Comparison of ENCODE assay signal across 8 cellular contexts in the genomic region with DNA sequence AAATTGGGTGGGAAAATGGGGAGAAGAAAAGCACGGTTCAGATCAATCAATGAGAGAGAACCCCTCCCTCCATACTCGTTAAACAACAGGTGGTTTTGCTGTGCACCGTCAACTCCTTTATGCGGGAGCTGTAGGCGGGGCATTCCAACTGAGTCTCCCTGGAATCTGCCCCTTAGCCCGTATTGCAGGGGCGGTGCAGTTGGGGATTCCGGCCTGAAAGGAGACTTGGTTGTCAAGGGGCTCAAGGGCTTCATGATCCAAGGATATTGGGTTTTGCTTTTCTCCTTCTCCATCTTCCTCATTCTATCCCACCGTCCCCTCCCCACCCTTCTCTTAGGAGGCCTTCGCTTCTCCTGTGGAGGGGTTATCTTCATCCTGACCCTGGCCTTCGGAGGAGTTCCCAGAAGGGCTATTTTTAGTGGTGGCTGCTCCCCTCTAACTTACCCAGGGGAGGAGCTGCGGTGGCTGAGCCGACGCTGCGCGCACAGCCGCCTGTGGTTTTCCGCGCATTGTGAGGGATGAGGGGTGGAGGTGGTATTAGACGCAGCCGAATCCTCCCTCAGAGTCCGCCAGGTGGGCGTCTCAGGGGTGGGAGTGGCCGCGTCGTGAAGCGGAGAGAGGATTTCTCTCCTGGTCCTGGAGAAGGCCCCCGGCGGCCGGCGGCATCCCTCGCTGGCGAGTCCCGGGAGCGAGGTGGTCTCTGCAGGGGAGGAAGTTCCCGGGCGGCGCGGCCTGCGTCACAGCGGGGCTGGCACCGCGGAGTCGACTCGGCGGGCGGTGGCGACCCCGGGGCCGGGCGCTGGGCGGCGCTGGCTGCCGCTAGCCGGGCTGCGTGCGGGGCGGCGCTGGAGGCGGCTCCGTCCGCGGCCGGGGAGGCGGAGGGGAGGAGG. TPM values are rescaled to one million over a fixed set of nuclear protein-coding genes. Genes with fewer than 3 reads are reported as not detected.
DNase-seq lines count a peak whose midpoint lies in the region; ATAC-seq and TF ChIP-seq lines count a peak whose summit lies in the region.

No MANE protein-coding gene starts in this region.

- peak overlapping the region; percentile 93 for H3K4me3 Mint-ChIP-seq in GM23338
- H3K4me3 Mint-ChIP-seq in activated naive CD4-positive, alpha-beta T cell treated with anti-CD3 and anti-CD28 coated beads, Interleukin-2, amount 10 ng/mL, durations not matched to agents 7 days and 5 days, result peak overlapping the region; percentile 91

- H3K4me2 ChIP-seq in GM23338 (peak overlapping the region; percentile 88), Karpas-422 (ENCODE audit: low read depth, low read length, poor library complexity, severe bottlenecking) (peak overlapping the region; percentile 80), osteoblast (ENCODE audit: insufficient read depth, low read length) (peak overlapping the region; percentile 95)

- DNase-seq in G401 (ENCODE audit: low spot score) (peak; percentile 18), GM23338 (ENCODE audit: low spot score) (peak; percentile 79), Karpas-422 (peak; percentile 89), SK-N-DZ (ENCODE audit: low spot score) (peak; percentile 70), glomerular visceral epithelial cell (ENCODE audit: extremely low spot score) (peak; percentile 83), osteoblast (ENCODE audit: insufficient read length, low spot score, missing footprints) (peak; percentile 97)
- DNase-seq in activated naive CD4-positive, alpha-beta T cell treated with anti-CD3 and anti-CD28 coated beads, Interleukin-2, amount 10 ng/mL, durations not matched to agents 7 days and 5 days, result peak; percentile 89

- WGBS in thymus, result 3% methylated on average over 65 of the region's 65 CpGs

- ATAC-seq in GM23338, result peak; percentile 83

- H3K36me3 ChIP-seq in GM23338 (ENCODE audit: insufficient read depth), result no peaks in the 10 kb centered on the region
- H3K36me3 ChIP-seq in Karpas-422 (ENCODE audit: insufficient read depth, low read length), result no peaks in the 10 kb centered on the region
- H3K36me3 ChIP-seq in osteoblast (ENCODE audit: insufficient read depth, low read length), result no peaks in the 10 kb centered on the region
- no peaks in the 10 kb centered on the region for H3K36me3 ChIP-seq in thymus (ENCODE audit: control insufficient read depth, insufficient read depth)

- H2AFZ ChIP-seq in GM23338 (peak overlapping the region; percentile 96), Karpas-422 (ENCODE audit: low read length) (peak overlapping the region; percentile 93), osteoblast (ENCODE audit: low read length) (peak overlapping the region; percentile 86)

- CTCF ChIA-PET in activated naive CD4-positive, alpha-beta T cell treated with anti-CD3 and anti-CD28 coated beads, Interleukin-2, amount 10 ng/mL, durations not matched to agents 7 days and 5 days (lab: Charles Lee), result interaction anchor here (0.6 to 13.4 kb wide), 14 partner anchors 10 to 355 kb away, joined by 3 to 203 read pairs (median 4); no protein-coding TSS in a partner anchor

- peaks cover 19% of the 10 kb centered on the region for H3K27me3 Mint-ChIP-seq in GM23338 (ENCODE audit: insufficient read depth, low read depth, poor library complexity)
- H3K27me3 Mint-ChIP-seq in activated naive CD4-positive, alpha-beta T cell treated with anti-CD3 and anti-CD28 coated beads, Interleukin-2, amount 10 ng/mL, durations not matched to agents 7 days and 5 days, result peaks cover 4% of the 10 kb centered on the region

- H3K4me1 Mint-ChIP-seq in GM23338, result peaks cover 18% of the 10 kb centered on the region
- peaks cover 78% of the 10 kb centered on the region for H3K4me1 Mint-ChIP-seq in activated naive CD4-positive, alpha-beta T cell treated with anti-CD3 and anti-CD28 coated beads, Interleukin-2, amount 10 ng/mL, durations not matched to agents 7 days and 5 days

- no peak overlapping the region for H3K27ac Mint-ChIP-seq in GM23338
- H3K27ac Mint-ChIP-seq in activated naive CD4-positive, alpha-beta T cell treated with anti-CD3 and anti-CD28 coated beads, Interleukin-2, amount 10 ng/mL, durations not matched to agents 7 days and 5 days, result peak overlapping the region; percentile 96

- in situ Hi-C loops in G401 (cut with HindIII; ENCODE audit: low sequenced_read_pairs), result no loop called here

- H3K27me3 ChIP-seq in GM23338 (ENCODE audit: insufficient read depth) (peaks cover 46% of the 10 kb centered on the region), Karpas-422 (ENCODE audit: low read length) (no peaks in the 10 kb centered on the region), osteoblast (ENCODE audit: insufficient read depth, low read length) (no peaks in the 10 kb centered on the region), thymus (ENCODE audit: control insufficient read depth, insufficient read depth) (peaks cover 3% of the 10 kb centered on the region)

- H3K4me3 ChIP-seq in GM23338 (peak overlapping the region; percentile 79), Karpas-422 (ENCODE audit: low read length) (peak overlapping the region; percentile 80), osteoblast (ENCODE audit: insufficient read depth, low read length) (peak overlapping the region; percentile 83), thymus (ENCODE audit: low read length) (peak overlapping the region; percentile 67)

- H3K27ac ChIP-seq in GM23338 (ENCODE audit: low read depth) (no peak overlapping the region), Karpas-422 (ENCODE audit: low read length) (no peak overlapping the region), osteoblast (ENCODE audit: low read depth, low read length) (peak overlapping the region; percentile 0), thymus (ENCODE audit: low read depth) (peak overlapping the region; percentile 86)

- no peaks in the 10 kb centered on the region for H4K20me1 ChIP-seq in GM23338 (replicated peaks; ENCODE audit: insufficient read depth)
- peaks cover 6% of the 10 kb centered on the region; the same call in 1 of the 2 replicates for H4K20me1 ChIP-seq in Karpas-422 (ENCODE audit: insufficient read depth, low read depth, low read length)
- no peaks in the 10 kb centered on the region for H4K20me1 ChIP-seq in osteoblast (ENCODE audit: insufficient read depth, low read length)

- peak overlapping the region; percentile 75 for H3K9ac ChIP-seq in Karpas-422 (ENCODE audit: low read length)

- H3K9me3 ChIP-seq in Karpas-422 (ENCODE audit: low read length) (no peaks in the 10 kb centered on the region), osteoblast (ENCODE audit: low read depth, low read length) (no peaks in the 10 kb centered on the region), thymus (ENCODE audit: control insufficient read depth) (no peaks in the 10 kb centered on the region)

- H3K9me3 Mint-ChIP-seq in GM23338, result no peaks in the 10 kb centered on the region
- H3K9me3 Mint-ChIP-seq in activated naive CD4-positive, alpha-beta T cell treated with anti-CD3 and anti-CD28 coated beads, Interleukin-2, amount 10 ng/mL, durations not matched to agents 7 days and 5 days, result no peaks in the 10 kb centered on the region

- H3K9me2 ChIP-seq in GM23338 (ENCODE audit: insufficient read depth) (no peaks in the 10 kb centered on the region), Karpas-422 (replicated peaks; ENCODE audit: insufficient read depth, low read length) (no peaks in the 10 kb centered on the region)

- H3K79me2 ChIP-seq in GM23338 (replicated peaks; ENCODE audit: insufficient read depth), result no peaks in the 10 kb centered on the region
- H3K79me2 ChIP-seq in Karpas-422 (ENCODE audit: low read length), result no peaks in the 10 kb centered on the region
- peaks cover 12% of the 10 kb centered on the region for H3K79me2 ChIP-seq in osteoblast (ENCODE audit: insufficient read depth, low read length)

- 0 out of 2 replicates have a peak, but pooled peaks cover 5% of the 10 kb centered on the region for H3F3A ChIP-seq in GM23338 (replicated peaks; ENCODE audit: low read depth)

- H3K4me1 ChIP-seq in GM23338 (ENCODE audit: insufficient read depth), result peaks cover 18% of the 10 kb centered on the region
- H3K4me1 ChIP-seq in Karpas-422 (ENCODE audit: low read length), result peaks cover 25% of the 10 kb centered on the region
- H3K4me1 ChIP-seq in osteoblast (ENCODE audit: insufficient read depth, low read length), result peaks cover 20% of the 10 kb centered on the region
- H3K4me1 ChIP-seq in thymus (ENCODE audit: control insufficient read depth, insufficient read depth, low read length), result no peaks in the 10 kb centered on the region

- H3K36me3 Mint-ChIP-seq in GM23338 (ENCODE audit: low read depth), result no peaks in the 10 kb centered on the region
- H3K36me3 Mint-ChIP-seq in activated naive CD4-positive, alpha-beta T cell treated with anti-CD3 and anti-CD28 coated beads, Interleukin-2, amount 10 ng/mL, durations not matched to agents 7 days and 5 days, result peaks cover 58% of the 10 kb centered on the region

- TF ChIP-seq CTCF in GM23338 (conservative IDR thresholded peaks at IDR 0.05; ENCODE audit: low read depth in 2 of 2) (peak in 1 of 2 experiments; percentile 58; a peak in 3 of 4 replicates), osteoblast (IDR thresholded peaks at IDR 0.05; ENCODE audit: extremely low read depth, low read depth, low read length) (no peak)

TF ChIP-seq in GM23338, 12 proteins besides CTCF, POLR2A, EP300 and RAD21 (continues in another document):
- no peak for TF ChIP-seq STAT1 (IDR thresholded peaks at IDR 0.05; ENCODE audit: unreplicated experiment)
- no peak for TF ChIP-seq NANOG (IDR thresholded peaks at IDR 0.05; ENCODE audit: borderline replicate concordance)
- TF ChIP-seq JUNB (IDR thresholded peaks at IDR 0.05; ENCODE audit: unreplicated experiment), result no peak
- peak; percentile 65 for TF ChIP-seq CREB1 (CRISPR knock-in tag; IDR thresholded peaks at IDR 0.05; ENCODE audit: low read depth)
- no peak for TF ChIP-seq EZH2phosphoT487 (IDR thresholded peaks at IDR 0.05; ENCODE audit: unreplicated experiment)

RNA-seq across cellular contexts. Expression of a gene that starts 0.5 kb away (rescaled TPM):
- total RNA-seq in G401 (2014; rRNA removed; shearing (Covaris generic)), result 4.4 and 6.5 TPM in 2 replicates
- total RNA-seq in GM23338 (2014; rRNA removed; shearing (Covaris generic)), result 2.6 and 3.9 TPM in 2 replicates
- polyA plus RNA-seq in GM23338 (2016; fragmentation: Nextera tagmentation; extraction: Ambion mirVana), result 0.78 and 0.89 TPM in 2 replicates
- total RNA-seq in Karpas-422 (2014; rRNA removed; shearing (Covaris generic); ENCODE audit: low replicate concordance), result 2.4 and 8.3 TPM in 2 replicates
- polyA plus RNA-seq in SK-N-DZ (2014; cell fraction: cytosol; rRNA removed), result 2.6 and 3.1 TPM in 2 replicates
- 1.1 and 1.6 TPM in 2 replicates for polyA plus RNA-seq in SK-N-DZ (2014; cell fraction: nucleus; rRNA removed)
- total RNA-seq in osteoblast, result 2.1 and 2.2 TPM in 2 replicates
- 5.5 TPM for polyA plus RNA-seq in thymus

Comparison
In these comparisons a context has a peak if more than half of its experiments do, and no peak if none do; other contexts are left out.
1. DNase-seq: peak in every context shown above with its lines; median percentile 97 in osteoblast; 89 in Karpas-422; 89 in activated naive CD4-positive, alpha-beta T cell treated with anti-CD3 and anti-CD28 coated beads, Interleukin-2, amount 10 ng/mL, durations not matched to agents 7 days and 5 days; 83 in glomerular visceral epithelial cell; 79 in GM23338; 70 in SK-N-DZ; 18 in G401.
2. H3K27ac ChIP-seq: peak in osteoblast (single experiment) and thymus (single experiment); none in GM23338 (single experiment) and Karpas-422 (single experiment).
3. Peak in every context shown above with its lines, with median percentiles within 50 percentile points of each other: H2AFZ ChIP-seq, H3K4me2 ChIP-seq and H3K4me3 ChIP-seq.